Comparison of ENCODE assay signal across 27 cellular contexts in genomic region chr15:66778716-66779115, GRCh38.
DNase-seq lines count a peak whose midpoint lies in the region; ATAC-seq, FAIRE-seq and TF ChIP-seq lines count a peak whose summit lies in the region.
"Had no signal": no experiment of that assay in that cellular context is flagged by ENCODE, and none has a peak within 500 bp of the region (broad histone marks: within the 10 kb centered on the region; RNA-seq: fewer than 3 reads in every experiment).

No MANE protein-coding gene starts in this region.

- in situ Hi-C loops in Panc1 (cut with HindIII; ENCODE audit: low pct_unique_long_range_greater_than_20kb, low sequenced_read_pairs), result no loop called here

- TF ChIP-seq RAD21 in A549 (conservative IDR thresholded peaks at IDR 0.05 in 1 of 2, IDR thresholded peaks at IDR 0.05 in 1 of 2) (no peak), SK-N-SH (IDR thresholded peaks at IDR 0.05; ENCODE audit: low read length) (no peak)

- H3K4me1 ChIP-seq in A549, result peaks cover 66% of the 10 kb centered on the region
- H3K4me1 ChIP-seq in Panc1 (ENCODE audit: control insufficient read depth, insufficient read depth, low read length), result peaks cover 68% of the 10 kb centered on the region
- peaks cover 51% of the 10 kb centered on the region for H3K4me1 ChIP-seq in hepatocyte (ENCODE audit: insufficient read depth)
- H3K4me1 ChIP-seq in stomach, result peaks cover 30 to 53% (median 46%) of the 10 kb centered on the region in 4 donors
- H3K4me1 ChIP-seq in SK-N-SH (ENCODE audit: control insufficient read depth in 1 of 2, insufficient read depth in 2 of 2, low read depth in 1 of 2, low read length in 1 of 2), result peaks cover 12 to 44% of the 10 kb centered on the region in 2 experiments; a peak in 3 of 4 replicates
- H3K4me1 ChIP-seq: breast epithelium, SJCRH30 had no signal

- no peak for TF ChIP-seq EP300 in A549 (IDR thresholded peaks at IDR 0.05)
- no peak for TF ChIP-seq EP300 in stomach (IDR thresholded peaks at IDR 0.05)
- TF ChIP-seq EP300 in SK-N-SH (IDR thresholded peaks at IDR 0.05; ENCODE audit: borderline replicate concordance in 1 of 2, low read depth in 1 of 2, low read length in 1 of 2), result no peak

- DNase-seq in A549 (ENCODE audit: low read depth in 1 of 2, low spot score in 1 of 2) (no peak), Panc1 (ENCODE audit: low read depth, low spot score) (no peak), hepatocyte (ENCODE audit: low spot score) (no peak), stomach (no peak), SK-N-SH (no peak)
- no peak for DNase-seq in activated CD4-positive, alpha-beta T cell treated with anti-CD3 and anti-CD28 coated beads, Interleukin-2, amount 50 U/mL, for 48 hours
- DNase-seq: activated CD4-positive, alpha-beta T cell treated with anti-CD3 and anti-CD28 coated beads for 4 hours; activated CD8-positive, alpha-beta memory T cell treated with anti-CD3 and anti-CD28 coated beads for 24 hours; activated T-cell treated with anti-CD3 and anti-CD28 coated beads for 4 hours; amygdala; CD4-positive, alpha-beta memory T cell; hippocampal formation; left cardiac atrium; MV-4-11; NCI-H1436; NCI-H2081; NCI-H226; NCI-H748 treated with DMSO at 0.1 percent for 48 hours; SJCRH30; upper lobe of left lung; WERI-Rb-1 had no signal

- no TSS peak for BruUV-seq in Panc1 (replicated peaks; lab: Mats Ljungman, UMichigan)

- H4K20me1 ChIP-seq in hepatocyte (ENCODE audit: insufficient read depth, poor library complexity, severe bottlenecking) (peaks cover 14% of the 10 kb centered on the region), SK-N-SH (ENCODE audit: insufficient read depth) (no peaks in the 10 kb centered on the region)

- H3K4me3 ChIP-seq in A549, result no peak overlapping the region
- no peak overlapping the region for H3K4me3 ChIP-seq in Panc1 (ENCODE audit: low read depth in 2 of 2, low read length in 2 of 2)
- H3K4me3 ChIP-seq in hepatocyte, result no peak overlapping the region
- H3K4me3 ChIP-seq in stomach, result no peak overlapping the region
- H3K4me3 ChIP-seq in SK-N-SH (ENCODE audit: low read depth in 2 of 2, low read length in 1 of 2), result no peak overlapping the region
- H3K4me3 ChIP-seq: breast epithelium, right atrium auricular region, SJCRH30, upper lobe of left lung had no signal

- H2AFZ ChIP-seq in hepatocyte, result no peak overlapping the region
- H2AFZ ChIP-seq in SK-N-SH (ENCODE audit: low read depth), result no peak overlapping the region

- CTCF ChIA-PET in A549 (lab: Yijun Ruan, JAX) (interaction anchor here (0.5 to 22.8 kb wide), 23 partner anchors 8 to 281 kb away, joined by 3 to 465 read pairs (median 5); partner anchors contain the start of genes LCTL, SMAD6 and SNAPC5), Panc1 (lab: Charles Lee) (no interaction called here), SK-N-SH (lab: Yijun Ruan, JAX) (interaction anchor here (1.1 to 3.7 kb wide), 4 partner anchors 73 to 178 kb away, joined by 3 to 21 read pairs (median 4); partner anchors contain the start of gene SMAD6)

- H3K9me2 ChIP-seq in hepatocyte (replicated peaks; ENCODE audit: insufficient read depth) (no peaks in the 10 kb centered on the region), SK-N-SH (no peaks in the 10 kb centered on the region)

- no peak for TF ChIP-seq POLR2A in A549 (IDR thresholded peaks at IDR 0.05; ENCODE audit: low read length)
- no peak for TF ChIP-seq POLR2A in stomach (IDR thresholded peaks at IDR 0.05)

- H3K27me3 ChIP-seq in Panc1 (ENCODE audit: control insufficient read depth, insufficient read depth, low read length), result no peaks in the 10 kb centered on the region
- H3K27me3 ChIP-seq in hepatocyte, result no peaks in the 10 kb centered on the region
- H3K27me3 ChIP-seq in stomach, result no peaks in the 10 kb centered on the region
- H3K27me3 ChIP-seq in SK-N-SH (ENCODE audit: insufficient read depth), result no peaks in the 10 kb centered on the region
- H3K27me3 ChIP-seq: breast epithelium, right atrium auricular region, SJCRH30, upper lobe of left lung had no signal

- intact Hi-C loops in Panc1 (cut with micrococcal nuclease; ENCODE audit: unreplicated experiment) (no loop called here), stomach (cut with DNase I; ENCODE audit: low total_unique reads) (loop anchor here (5.0 to 10.0 kb wide), 2 partner anchors 71 to 174 kb away; no protein-coding TSS in a partner anchor)

- POLR2A ChIA-PET in A549 (lab: Yijun Ruan, JAX) (no interaction called here), Panc1 (lab: Charles Lee) (no interaction called here), SK-N-SH (lab: Yijun Ruan, JAX) (no interaction called here)

- H3K79me2 ChIP-seq in hepatocyte (peaks cover 83% of the 10 kb centered on the region), SK-N-SH (ENCODE audit: insufficient read depth) (peaks cover 96% of the 10 kb centered on the region)

- no peak overlapping the region for H3K9ac ChIP-seq in SK-N-SH

- no peak for TF ChIP-seq CTCF in A549 (IDR thresholded peaks at IDR 0.05)
- no peak for TF ChIP-seq CTCF in Panc1 (IDR thresholded peaks at IDR 0.05)
- TF ChIP-seq CTCF in hepatocyte (IDR thresholded peaks at IDR 0.05; ENCODE audit: poor library complexity), result no peak
- TF ChIP-seq CTCF in stomach (IDR thresholded peaks at IDR 0.05), result no peak
- TF ChIP-seq CTCF in SK-N-SH (IDR thresholded peaks at IDR 0.05), result no peak

- peaks cover 25% of the 10 kb centered on the region for H3F3A ChIP-seq in SK-N-SH (replicated peaks; ENCODE audit: insufficient read depth)

- no peaks in the 10 kb centered on the region for H3K9me3 ChIP-seq in A549
- no peaks in the 10 kb centered on the region for H3K9me3 ChIP-seq in Panc1 (ENCODE audit: control insufficient read depth, insufficient read depth, low read depth, low read length)
- H3K9me3 ChIP-seq in hepatocyte (ENCODE audit: low read depth), result no peaks in the 10 kb centered on the region
- H3K9me3 ChIP-seq in stomach, result no peaks in the 10 kb centered on the region
- no peaks in the 10 kb centered on the region for H3K9me3 ChIP-seq in SK-N-SH
- H3K9me3 ChIP-seq: breast epithelium, right atrium auricular region, SJCRH30, upper lobe of left lung had no signal

- no peak for ATAC-seq in A549
- ATAC-seq in Panc1, result no peak
- ATAC-seq in GM18519 (IDR thresholded peaks at IDR 0.05; ENCODE audit: low FRiP score, unreplicated experiment), result no peak
- ATAC-seq in GM19035 (IDR thresholded peaks at IDR 0.05; ENCODE audit: unreplicated experiment), result no peak
- ATAC-seq: left cardiac atrium had no signal

- no peaks in the 10 kb centered on the region for H3K36me3 ChIP-seq in Panc1 (ENCODE audit: control insufficient read depth, insufficient read depth, low read length)
- no peaks in the 10 kb centered on the region for H3K36me3 ChIP-seq in hepatocyte (replicated peaks; ENCODE audit: insufficient read depth, low read depth)
- H3K36me3 ChIP-seq in stomach, result peaks cover 0 to 16% (median 10%) of the 10 kb centered on the region in 4 donors
- H3K36me3 ChIP-seq in SK-N-SH (replicated peaks in 1 of 2; ENCODE audit: control insufficient read depth in 1 of 2, insufficient read depth in 2 of 2, low read length in 1 of 2), result peaks cover 0 to 16% of the 10 kb centered on the region in 2 experiments
- H3K36me3 ChIP-seq: breast epithelium, SJCRH30 had no signal

- H3K4me2 ChIP-seq in A549 (peak overlapping the region; percentile 64), hepatocyte (peak overlapping the region; percentile 40), SK-N-SH (no peak overlapping the region)

- no peak for FAIRE-seq in A549 (lab: Jason Lieb, UNC)
- FAIRE-seq: colon, GM18507 had no signal

- 91% methylated on average over 8 of the region's 8 CpGs for WGBS in A549 (ENCODE audit: missing lambda C conversion rate)
- WGBS in hepatocyte (ENCODE audit: low lambda C conversion rate, missing lambda C conversion rate), result 98% methylated on average over 8 of the region's 8 CpGs
- WGBS in stomach, 5 donors, result 86 to 92% (median 90%) methylated on average over 8 of the region's 8 CpGs
- 96% methylated on average over 8 of the region's 8 CpGs for WGBS in SK-N-SH (ENCODE audit: low lambda C conversion rate)

- H3K27ac ChIP-seq in A549 (peak overlapping the region; percentile 60 to 94; a peak in 5 of 6 replicates), Panc1 (ENCODE audit: low read length) (peak overlapping the region; percentile 26), hepatocyte (peak overlapping the region; percentile 89), stomach (peak overlapping the region in 3 of 5 donors; percentile 57 to 66 (median 63)), SK-N-SH (ENCODE audit: low read depth in 2 of 2, low read length in 1 of 2) (peak overlapping the region in 1 of 2 experiments; percentile 62; a peak in 2 of 4 replicates)
- H3K27ac ChIP-seq: right atrium auricular region, SJCRH30, WERI-Rb-1 had no signal

TF ChIP-seq in A549, 52 proteins besides CTCF, POLR2A, EP300 and RAD21:
- no peak for TF ChIP-seq HOXA7 (CRISPR knock-in tag; IDR thresholded peaks at IDR 0.05)
- 0 out of 2 replicates have a peak, but pooled peaks have one; percentile 29 for TF ChIP-seq KDM1A (IDR thresholded peaks at IDR 0.05; ENCODE audit: low read depth)
- no peak for TF ChIP-seq CBX2 (IDR thresholded peaks at IDR 0.05; ENCODE audit: borderline replicate concordance, low read depth)

TF ChIP-seq in SK-N-SH, 30 proteins besides CTCF, POLR2A, EP300 and RAD21:
- TF ChIP-seq JUND (IDR thresholded peaks at IDR 0.05) (no peak), SIN3A (IDR thresholded peaks at IDR 0.05; ENCODE audit: borderline replicate concordance, low read depth, low read length) (no peak), MXI1 (IDR thresholded peaks at IDR 0.05; ENCODE audit: low read depth, low read length) (no peak), RXRA (IDR thresholded peaks at IDR 0.05; ENCODE audit: borderline replicate concordance, low read depth) (no peak), TEAD4 (IDR thresholded peaks at IDR 0.05; ENCODE audit: borderline replicate concordance, insufficient read depth) (no peak), PBX3 (IDR thresholded peaks at IDR 0.05) (no peak), FOSL2 (IDR thresholded peaks at IDR 0.05; ENCODE audit: borderline replicate concordance, low read depth) (no peak), GATA2 (CRISPR knock-in tag; IDR thresholded peaks at IDR 0.05) (no peak), EZH2phosphoT487 (IDR thresholded peaks at IDR 0.05; ENCODE audit: borderline replicate concordance, low read depth) (no peak)
